Comparison of ENCODE assay signal across 19 cellular contexts in the genomic region with DNA sequence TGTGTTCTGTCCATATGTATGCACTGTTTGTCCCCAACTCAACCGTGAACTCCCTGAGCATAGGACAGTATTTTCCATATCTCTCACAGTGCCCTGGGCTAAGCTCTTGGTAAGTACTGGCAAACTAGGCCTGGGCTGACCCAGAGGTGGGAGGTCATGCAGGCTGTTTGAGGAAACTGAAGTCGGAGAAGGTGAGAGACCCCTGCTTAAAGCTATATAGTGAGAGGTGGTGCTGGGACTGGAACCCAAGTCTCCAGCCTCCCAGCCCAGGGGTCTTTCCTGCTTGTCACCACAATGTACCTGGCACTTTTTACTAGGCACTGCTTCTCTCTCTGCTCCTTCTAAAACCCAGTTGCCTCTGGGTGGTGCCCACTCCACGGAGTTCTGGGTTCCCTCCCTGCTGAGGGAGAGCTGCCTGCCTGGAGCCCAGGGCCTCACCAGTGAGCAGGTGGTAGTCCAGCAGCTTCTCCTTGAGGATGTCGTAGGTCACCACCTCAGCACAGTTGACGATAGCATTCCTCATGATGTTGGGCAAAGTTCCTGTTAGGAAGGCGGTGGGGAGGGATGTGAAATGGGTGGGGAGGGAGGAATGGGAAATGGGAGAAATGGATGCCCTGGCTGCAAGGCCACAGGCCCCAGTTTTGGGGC. TPM values are rescaled to one million over a fixed set of nuclear protein-coding genes. Genes with fewer than 3 reads are reported as not detected.
DNase-seq lines count a peak whose midpoint lies in the region; ATAC-seq and TF ChIP-seq lines count a peak whose summit lies in the region.
"Had no signal": no experiment of that assay in that cellular context is flagged by ENCODE, and none has a peak within 500 bp of the region (broad histone marks: within the 10 kb centered on the region; RNA-seq: fewer than 3 reads in every experiment).

No MANE protein-coding gene starts in this region.

- H3K27ac Mint-ChIP-seq in stimulated activated naive CD8-positive, alpha-beta T cell treated with anti-CD3 and anti-CD28 coated beads, Interleukin-15, Interleukin-2, amounts not matched to agents 100 ng/mL and 50 ng/mL, for 24 hours = peak overlapping the region; percentile 50
- peak overlapping the region; percentile 48 for H3K27ac Mint-ChIP-seq in activated T-helper 2 cell treated with anti-CD3 and anti-CD28 coated beads, Interferon-gamma antibody, Interleukin-2, Interleukin-4, amounts not matched to agents 10 μg/mL and 5 μg/mL and 100 μg/mL, durations not matched to agents 14 hours and 24 hours and 36 hours
- peak overlapping the region; percentile 91 to 93 for H3K27ac Mint-ChIP-seq in natural killer cell
- H3K27ac Mint-ChIP-seq: stimulated activated naive B cell treated with anti-CD40 and anti-IgM and Interleukin-4, amounts not matched to agents 10 μg/mL and 1 μg/mL and 100 μg/mL, for 72 hours had no signal

- H3K36me3 Mint-ChIP-seq in stimulated activated naive CD8-positive, alpha-beta T cell treated with anti-CD3 and anti-CD28 coated beads, Interleukin-15, Interleukin-2, amounts not matched to agents 100 ng/mL and 50 ng/mL, for 24 hours (ENCODE audit: low read depth) = peaks cover 11% of the 10 kb centered on the region
- peaks cover 33% of the 10 kb centered on the region for H3K36me3 Mint-ChIP-seq in activated T-helper 2 cell treated with anti-CD3 and anti-CD28 coated beads, Interferon-gamma antibody, Interleukin-2, Interleukin-4, amounts not matched to agents 10 μg/mL and 5 μg/mL and 100 μg/mL, durations not matched to agents 14 hours and 24 hours and 36 hours (ENCODE audit: low read depth)
- H3K36me3 Mint-ChIP-seq in natural killer cell = no peaks in the 10 kb centered on the region

- no peak for TF ChIP-seq CTCF in natural killer cell (IDR thresholded peaks at IDR 0.05)

- no peaks in the 10 kb centered on the region for H3K27me3 Mint-ChIP-seq in stimulated activated naive CD8-positive, alpha-beta T cell treated with anti-CD3 and anti-CD28 coated beads, Interleukin-15, Interleukin-2, amounts not matched to agents 100 ng/mL and 50 ng/mL, for 24 hours
- no peaks in the 10 kb centered on the region for H3K27me3 Mint-ChIP-seq in activated T-helper 2 cell treated with anti-CD3 and anti-CD28 coated beads, Interferon-gamma antibody, Interleukin-2, Interleukin-4, amounts not matched to agents 10 μg/mL and 5 μg/mL and 100 μg/mL, durations not matched to agents 14 hours and 24 hours and 36 hours (ENCODE audit: low read depth)
- H3K27me3 Mint-ChIP-seq in natural killer cell (ENCODE audit: low read depth in 2 of 2) = no peaks in the 10 kb centered on the region
- H3K27me3 Mint-ChIP-seq: stimulated activated naive B cell treated with anti-CD40 and anti-IgM and Interleukin-4, amounts not matched to agents 10 μg/mL and 1 μg/mL and 100 μg/mL, for 72 hours had no signal

- intact Hi-C loops in activated T-helper 2 cell treated with anti-CD3 and anti-CD28 coated beads, Interferon-gamma antibody, Interleukin-2, Interleukin-4, amounts not matched to agents 10 μg/mL and 5 μg/mL and 100 μg/mL, durations not matched to agents 14 hours and 24 hours and 36 hours (cut with micrococcal nuclease) = no loop called here
- intact Hi-C loops in natural killer cell (cut with micrococcal nuclease) = loop anchor here (2.0 kb wide), 1 partner anchor 39 kb away; no protein-coding TSS in a partner anchor

- H3K4me1 Mint-ChIP-seq in stimulated activated naive CD8-positive, alpha-beta T cell treated with anti-CD3 and anti-CD28 coated beads, Interleukin-15, Interleukin-2, amounts not matched to agents 100 ng/mL and 50 ng/mL, for 24 hours (ENCODE audit: low read depth) = peaks cover 75% of the 10 kb centered on the region
- peaks cover 51% of the 10 kb centered on the region for H3K4me1 Mint-ChIP-seq in activated T-helper 2 cell treated with anti-CD3 and anti-CD28 coated beads, Interferon-gamma antibody, Interleukin-2, Interleukin-4, amounts not matched to agents 10 μg/mL and 5 μg/mL and 100 μg/mL, durations not matched to agents 14 hours and 24 hours and 36 hours (ENCODE audit: low read depth)
- peaks cover 75 to 84% of the 10 kb centered on the region in 2 donors for H3K4me1 Mint-ChIP-seq in natural killer cell

- H3K4me3 Mint-ChIP-seq in stimulated activated naive CD8-positive, alpha-beta T cell treated with anti-CD3 and anti-CD28 coated beads, Interleukin-15, Interleukin-2, amounts not matched to agents 100 ng/mL and 50 ng/mL, for 24 hours = no peak overlapping the region
- no peak overlapping the region for H3K4me3 Mint-ChIP-seq in activated T-helper 2 cell treated with anti-CD3 and anti-CD28 coated beads, Interferon-gamma antibody, Interleukin-2, Interleukin-4, amounts not matched to agents 10 μg/mL and 5 μg/mL and 100 μg/mL, durations not matched to agents 14 hours and 24 hours and 36 hours (ENCODE audit: low read depth)
- H3K4me3 Mint-ChIP-seq in natural killer cell = no peak overlapping the region
- H3K4me3 Mint-ChIP-seq: stimulated activated naive B cell treated with anti-CD40 and anti-IgM and Interleukin-4, amounts not matched to agents 10 μg/mL and 1 μg/mL and 100 μg/mL, for 72 hours had no signal

- no peak for ATAC-seq in stimulated activated naive CD8-positive, alpha-beta T cell treated with anti-CD3 and anti-CD28 coated beads, Interleukin-15, Interleukin-2, amounts not matched to agents 100 U/mL and 50 U/mL, for 24 hours
- ATAC-seq in natural killer cell = no peak
- no peak for ATAC-seq in HG03521 (IDR thresholded peaks at IDR 0.05; ENCODE audit: unreplicated experiment)
- ATAC-seq: stimulated activated naive B cell treated with anti-CD40 and anti-IgM and Interleukin-4, amounts not matched to agents 10 μg/mL and 1 μg/mL and 100 μg/mL, for 72 hours had no signal

- DNase-seq in stimulated activated naive CD8-positive, alpha-beta T cell treated with anti-CD3 and anti-CD28 coated beads, Interleukin-15, Interleukin-2, amounts not matched to agents 100 U/mL and 50 U/mL, for 24 hours = no peak
- no peak for DNase-seq in activated T-helper 2 cell treated with anti-CD3 and anti-CD28 coated beads, Interferon-gamma antibody, Interleukin-2, Interleukin-4, amounts not matched to agents 10 μg/mL and 5 μg/mL and 100 μg/mL, durations not matched to agents 14 hours and 24 hours and 36 hours (ENCODE audit: low spot score)
- peak; percentile 5 for DNase-seq in natural killer cell
- DNase-seq in medulla oblongata (ENCODE audit: extremely low spot score) = no peak
- DNase-seq in NCI-H774 (lab: John Stamatoyannopoulos, UW) = no peak
- DNase-seq: activated CD4-positive, alpha-beta T cell treated with anti-CD3 and anti-CD28 coated beads, Interleukin-2, amount 50 U/mL, for 4 hours; DND-41; effector CD8-positive, alpha-beta T cell; esophagus squamous epithelium; GM23248; NCI-H1417; NCI-H524 treated with DMSO at 0.1 percent for 48 hours; right lobe of liver; stimulated activated naive B cell treated with anti-CD40 and anti-IgM and Interleukin-4, amounts not matched to agents 10 μg/mL and 1 μg/mL and 100 μg/mL, for 72 hours had no signal

- H3K9me3 Mint-ChIP-seq in stimulated activated naive CD8-positive, alpha-beta T cell treated with anti-CD3 and anti-CD28 coated beads, Interleukin-15, Interleukin-2, amounts not matched to agents 100 ng/mL and 50 ng/mL, for 24 hours = no peaks in the 10 kb centered on the region
- H3K9me3 Mint-ChIP-seq in activated T-helper 2 cell treated with anti-CD3 and anti-CD28 coated beads, Interferon-gamma antibody, Interleukin-2, Interleukin-4, amounts not matched to agents 10 μg/mL and 5 μg/mL and 100 μg/mL, durations not matched to agents 14 hours and 24 hours and 36 hours = no peaks in the 10 kb centered on the region
- no peaks in the 10 kb centered on the region for H3K9me3 Mint-ChIP-seq in natural killer cell
- H3K9me3 Mint-ChIP-seq: stimulated activated naive B cell treated with anti-CD40 and anti-IgM and Interleukin-4, amounts not matched to agents 10 μg/mL and 1 μg/mL and 100 μg/mL, for 72 hours had no signal

RNA-seq across cellular contexts. Expression of a gene that starts 4.7 kb away (rescaled TPM):
- total RNA-seq in activated T-helper 2 cell treated with anti-CD3 and anti-CD28 coated beads, Interferon-gamma antibody, Interleukin-2, Interleukin-4, amounts not matched to agents 10 μg/mL and 5 μg/mL and 100 μg/mL, durations not matched to agents 14 hours and 24 hours and 36 hours = 2.0 and 2.6 TPM in 2 replicates
- 1 to 10 TPM; 7.8 to 8.6 (median 8.5) TPM for total RNA-seq in natural killer cell

RNA-seq across cellular contexts. Expression of a gene that starts 21.5 kb away (rescaled TPM):
- total RNA-seq in activated T-helper 2 cell treated with anti-CD3 and anti-CD28 coated beads, Interferon-gamma antibody, Interleukin-2, Interleukin-4, amounts not matched to agents 10 μg/mL and 5 μg/mL and 100 μg/mL, durations not matched to agents 14 hours and 24 hours and 36 hours = 429 and 437 TPM in 2 replicates
- 100 to 1,000 TPM; 463 to 946 (median 562) TPM for total RNA-seq in natural killer cell
- total RNA-seq: GM23248 had no signal

RNA-seq across cellular contexts. Expression of a gene that starts 53.3 kb away (rescaled TPM):
- 0.44 and 0.52 TPM in 2 replicates for total RNA-seq in activated T-helper 2 cell treated with anti-CD3 and anti-CD28 coated beads, Interferon-gamma antibody, Interleukin-2, Interleukin-4, amounts not matched to agents 10 μg/mL and 5 μg/mL and 100 μg/mL, durations not matched to agents 14 hours and 24 hours and 36 hours
- under 1 TPM in 1 of 3 donors, not detected in 2; 0.45 TPM for total RNA-seq in natural killer cell
- total RNA-seq: aorta, esophagus squamous epithelium, GM23248, kidney epithelial cell, lung microvascular endothelial cell, right lobe of liver had no signal
